In the genomic region with DNA sequence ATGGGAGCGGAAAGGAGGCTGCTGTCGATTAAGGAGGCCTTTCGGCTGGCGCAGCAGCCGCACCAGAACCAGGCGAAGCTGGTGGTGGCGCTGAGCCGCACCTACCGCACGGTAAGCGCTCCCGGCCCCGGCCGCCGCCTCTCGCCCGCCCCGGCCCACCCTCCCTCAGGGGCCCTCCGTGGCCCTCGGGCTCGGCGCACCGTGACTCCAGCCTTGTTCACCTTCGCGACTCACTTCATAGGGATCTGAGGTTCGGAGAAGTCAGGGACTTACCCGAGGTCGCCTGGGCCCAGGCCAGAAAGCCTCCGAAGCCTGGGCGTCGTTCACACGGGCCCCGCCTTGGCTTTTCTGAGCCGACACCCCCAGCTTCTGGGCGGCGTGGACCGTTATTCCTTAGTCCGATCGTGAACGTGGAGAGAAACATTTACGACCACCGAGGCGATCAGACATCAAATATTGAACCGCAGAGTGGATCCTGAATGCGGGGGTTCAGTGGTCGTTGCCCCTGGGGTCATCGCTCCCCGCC, we compare ENCODE assay signal across 8 cellular contexts. TPM values are rescaled to one million over a fixed set of nuclear protein-coding genes. Genes with fewer than 3 reads are reported as not detected.
DNase-seq lines count a peak whose midpoint lies in the region; ATAC-seq and TF ChIP-seq lines count a peak whose summit lies in the region.

No MANE protein-coding gene starts in this region.

- peaks cover 9% of the 10 kb centered on the region for H3K36me3 Mint-ChIP-seq in T-cell

- H3K23ac ChIP-seq in trophoblast cell (ENCODE audit: low read length), result no peak overlapping the region

- H2BK5ac ChIP-seq in trophoblast cell (ENCODE audit: low read depth, low read length, poor library complexity), result no peak overlapping the region

- peak overlapping the region; percentile 94 to 99 for H3K27ac Mint-ChIP-seq in T-cell

- no CpG with 5 or more reads among the region's 48 CpGs for WGBS in trophoblast cell (ENCODE audit: extremely low coverage, insufficient coverage, insufficient read length)

- no peaks in the 10 kb centered on the region for H3K9me3 ChIP-seq in trophoblast cell (ENCODE audit: insufficient read depth, low read depth, low read length)

- peaks cover 12% of the 10 kb centered on the region for H3K79me2 ChIP-seq in trophoblast cell (ENCODE audit: control insufficient read depth, insufficient read depth, low read length, poor library complexity)

- peak overlapping the region; percentile 35 for H3K4ac ChIP-seq in trophoblast cell (ENCODE audit: low read depth, low read length)

- peaks cover 5 to 7% of the 10 kb centered on the region in 2 experiments for H3K36me3 ChIP-seq in trophoblast cell (ENCODE audit: control insufficient read depth in 1 of 2, insufficient read depth in 2 of 2, low read length in 2 of 2)

- no peaks in the 10 kb centered on the region for H3K9me3 Mint-ChIP-seq in T-cell

- CTCF ChIA-PET in T-cell (lab: Charles Lee), result interaction anchor here in 1 of 2 donors (1.1 kb wide), 1 partner anchor 9 kb away, joined by 3 read pairs; no protein-coding TSS in a partner anchor

- H2BK12ac ChIP-seq in trophoblast cell (ENCODE audit: low read length), result no peak overlapping the region

- H3K4me2 ChIP-seq in trophoblast cell (ENCODE audit: low read length), result peak overlapping the region; percentile 58

- H2AK5ac ChIP-seq in trophoblast cell (ENCODE audit: low read length), result no peak overlapping the region

- peak overlapping the region; percentile 41 for H4K8ac ChIP-seq in trophoblast cell (ENCODE audit: low read depth, low read length)

- H4K91ac ChIP-seq in trophoblast cell (ENCODE audit: low read depth, low read length), result peak overlapping the region; percentile 45

- ATAC-seq in GM18907 (IDR thresholded peaks at IDR 0.05; ENCODE audit: unreplicated experiment), result peak; percentile 36
- ATAC-seq in HG03095 (IDR thresholded peaks at IDR 0.05; ENCODE audit: unreplicated experiment), result peak; percentile 26
- peak; percentile 19 to 25 (median 20) for ATAC-seq in T-cell (replicated peaks in 1 of 4)

- H4K12ac ChIP-seq in trophoblast cell (ENCODE audit: low read depth, low read length), result peak overlapping the region; percentile 37

- POLR2A ChIA-PET in T-cell (lab: Charles Lee), result no interaction called here

- peak overlapping the region; percentile 73 for H3K14ac ChIP-seq in trophoblast cell (ENCODE audit: low read length)

- peak overlapping the region; percentile 77 for H3K4me3 ChIP-seq in AG09309 (ENCODE audit: control insufficient read depth, low read depth, low read length)
- peak overlapping the region; percentile 88 for H3K4me3 ChIP-seq in fibroblast of pulmonary artery (replicated peaks; ENCODE audit: low read depth, low read length)
- peak overlapping the region; percentile 89 for H3K4me3 ChIP-seq in trophoblast cell (ENCODE audit: low read depth, low read length)

- peaks cover 50 to 61% (median 55%) of the 10 kb centered on the region in 3 donors for H3K4me1 Mint-ChIP-seq in T-cell

- H3K27ac ChIP-seq in trophoblast cell (ENCODE audit: low read depth, low read length), result peak overlapping the region; percentile 58

- peak overlapping the region; percentile 82 for H2AFZ ChIP-seq in trophoblast cell (ENCODE audit: insufficient read depth, low read length, poor library complexity)

- peak overlapping the region; percentile 75 for H3K9ac ChIP-seq in trophoblast cell (ENCODE audit: low read length)

- H3K18ac ChIP-seq in trophoblast cell (ENCODE audit: low read length), result peak overlapping the region; percentile 74

- H3K4me3 Mint-ChIP-seq in T-cell, result peak overlapping the region; percentile 95 to 100 (median 95)

- TF ChIP-seq CTCF in AG09309 (IDR thresholded peaks at IDR 0.05; ENCODE audit: control insufficient read depth, insufficient read depth, low read depth, low read length, missing control alignments) (no peak), fibroblast of pulmonary artery (IDR thresholded peaks at IDR 0.05; ENCODE audit: low read length, missing control alignments) (no peak)

- H3K4me1 ChIP-seq in trophoblast cell (ENCODE audit: control insufficient read depth in 1 of 2, insufficient read depth in 2 of 2, low read length in 2 of 2), result no peaks in the 10 kb centered on the region

- peaks cover 8% of the 10 kb centered on the region for H3K79me1 ChIP-seq in trophoblast cell (ENCODE audit: low read length)

- no peak overlapping the region for H2BK120ac ChIP-seq in trophoblast cell (ENCODE audit: insufficient read depth, low read length, poor library complexity)

- no peaks in the 10 kb centered on the region for H3K27me3 ChIP-seq in trophoblast cell (ENCODE audit: insufficient read depth, low read length)

- no peaks in the 10 kb centered on the region for H3K27me3 Mint-ChIP-seq in T-cell

- DNase-seq in AG09309 (ENCODE audit: low read depth), result no peak
- peak in 2 of 34 experiments; percentile 6 for DNase-seq in T-cell
- DNase-seq in fibroblast of pulmonary artery (ENCODE audit: low read depth), result no peak
- no peak for DNase-seq in trophoblast cell
- DNase-seq in occipital lobe (lab: John Stamatoyannopoulos, UW), result no peak
- no peak for DNase-seq in superior temporal gyrus (ENCODE audit: extremely low spot score)

RNA-seq across cellular contexts. Expression of a gene that starts 0.4 kb away (rescaled TPM):
- total RNA-seq in T-cell (1 to 10 TPM in 4 of 5 donors, under 1 TPM in 1; 0.73 to 1.8 (median 1.5) TPM), occipital lobe (6.4 TPM)
- polyA plus RNA-seq in trophoblast cell (2013), result 25.2 and 27.9 TPM in 2 replicates

RNA-seq across cellular contexts. Expression of a gene that starts 0.6 kb away (rescaled TPM):
- total RNA-seq in T-cell (10 to 100 TPM; 62.6 to 77.6 (median 73.2) TPM), occipital lobe (38.7 TPM)
- polyA plus RNA-seq in trophoblast cell (2013), result 18.9 and 19.1 TPM in 2 replicates

RNA-seq across cellular contexts. Expression of a gene that starts 29.7 kb away (rescaled TPM):
- total RNA-seq in T-cell (under 1 TPM in 3 of 5 donors, not detected in 2; 0.03 to 0.09 (median 0.06) TPM), occipital lobe (3.6 TPM)
- polyA plus RNA-seq in trophoblast cell (2013), result 0.06 and 0.07 TPM in 2 replicates
